15 cellular contexts compared by ENCODE assay signal in genomic region chr22:49192180-49192856, GRCh38.
DNase-seq lines count a peak whose midpoint lies in the region; ATAC-seq and TF ChIP-seq lines count a peak whose summit lies in the region.
"Had no signal": no experiment of that assay in that cellular context is flagged by ENCODE, and none has a peak within 500 bp of the region (broad histone marks: within the 10 kb centered on the region; RNA-seq: fewer than 3 reads in every experiment).

No MANE protein-coding gene starts in this region.

- TF ChIP-seq CTCF in body of pancreas (IDR thresholded peaks at IDR 0.05) (no peak), right lobe of liver (IDR thresholded peaks at IDR 0.05) (no peak)

- no peak for TF ChIP-seq POLR2A in body of pancreas (IDR thresholded peaks at IDR 0.05)
- no peak for TF ChIP-seq POLR2A in right lobe of liver (IDR thresholded peaks at IDR 0.05)

- H3K36me3 ChIP-seq in CD4-positive, CD25-positive, alpha-beta regulatory T cell (ENCODE audit: control insufficient read depth, insufficient read depth, low read length), result no peaks in the 10 kb centered on the region
- no peaks in the 10 kb centered on the region for H3K36me3 ChIP-seq in body of pancreas (replicated peaks in 1 of 2; ENCODE audit: insufficient read depth in 1 of 2, low read depth in 2 of 2)
- H3K36me3 ChIP-seq in right lobe of liver, result no peaks in the 10 kb centered on the region

- intact Hi-C loops in body of pancreas (cut with DNase I) (no loop called here), right lobe of liver (cut with DNase I) (no loop called here)

- no peak overlapping the region for H3K27ac ChIP-seq in CD4-positive, CD25-positive, alpha-beta regulatory T cell (ENCODE audit: insufficient read depth, low read length, poor library complexity, severe bottlenecking)
- H3K27ac ChIP-seq in body of pancreas, result no peak overlapping the region
- H3K27ac ChIP-seq in right lobe of liver, result no peak overlapping the region
- H3K27ac ChIP-seq: KMS-11, PC-9 had no signal

- H3K9me3 ChIP-seq in CD4-positive, CD25-positive, alpha-beta regulatory T cell (ENCODE audit: control insufficient read depth in 2 of 2, low read length in 2 of 2), result no peaks in the 10 kb centered on the region
- H3K9me3 ChIP-seq in body of pancreas, result no peaks in the 10 kb centered on the region
- no peaks in the 10 kb centered on the region for H3K9me3 ChIP-seq in right lobe of liver

- H3K27me3 Mint-ChIP-seq in CD4-positive, CD25-positive, alpha-beta regulatory T cell, result no peaks in the 10 kb centered on the region
- H3K27me3 Mint-ChIP-seq: B cell had no signal

- H3K27me3 ChIP-seq in CD4-positive, CD25-positive, alpha-beta regulatory T cell (ENCODE audit: control insufficient read depth, insufficient read depth, low read length), result no peaks in the 10 kb centered on the region
- no peaks in the 10 kb centered on the region for H3K27me3 ChIP-seq in body of pancreas
- H3K27me3 ChIP-seq in right lobe of liver, result no peaks in the 10 kb centered on the region

- no peak for DNase-seq in CD4-positive, CD25-positive, alpha-beta regulatory T cell
- DNase-seq in NCI-H2171 (lab: John Stamatoyannopoulos, UW), result peak; percentile 88
- DNase-seq in body of pancreas, result peak; percentile 13 to 65 (median 34)
- DNase-seq in right lobe of liver, result peak in 1 of 3 donors; percentile 47
- DNase-seq in GM19238 (ENCODE audit: insufficient read length, low spot score), result no peak
- DNase-seq: Calu3; CD4-positive, alpha-beta T cell; DMS53; NCI-H1436 treated with DMSO at 0.1 percent for 48 hours; NCI-H2081 treated with DMSO at 0.1 percent for 48 hours; PC-9 had no signal

- 35 to 43% methylated on average over 8 to 25 of the region's 25 CpGs for WGBS in body of pancreas, 2 donors
- WGBS in right lobe of liver (ENCODE audit: insufficient coverage, low coverage, low lambda C conversion rate, missing lambda C conversion rate), result 62% methylated on average over 10 of the region's 25 CpGs

- no peaks in the 10 kb centered on the region for H3K36me3 Mint-ChIP-seq in CD4-positive, CD25-positive, alpha-beta regulatory T cell

- H3K9me3 Mint-ChIP-seq in CD4-positive, CD25-positive, alpha-beta regulatory T cell, result peaks cover 0 to 2% (median 0%) of the 10 kb centered on the region in 7 donors
- H3K9me3 Mint-ChIP-seq: CD4-positive, alpha-beta T cell had no signal

- H3K4me1 ChIP-seq in CD4-positive, CD25-positive, alpha-beta regulatory T cell (ENCODE audit: control insufficient read depth, insufficient read depth, low read length, poor library complexity, severe bottlenecking), result no peaks in the 10 kb centered on the region
- H3K4me1 ChIP-seq in body of pancreas (peaks cover 11% of the 10 kb centered on the region), right lobe of liver (peaks cover 0 to 9% (median 3%) of the 10 kb centered on the region in 4 donors)

- H3K27ac Mint-ChIP-seq in CD4-positive, CD25-positive, alpha-beta regulatory T cell, result peak overlapping the region in 2 of 3 donors; percentile 25 to 32
- H3K27ac Mint-ChIP-seq: B cell; CD4-positive, alpha-beta T cell had no signal

- H3K4me3 Mint-ChIP-seq in CD4-positive, CD25-positive, alpha-beta regulatory T cell, result no peak overlapping the region
- H3K4me3 Mint-ChIP-seq: B cell; CD4-positive, alpha-beta T cell had no signal

- no peak for ATAC-seq in CD4-positive, CD25-positive, alpha-beta regulatory T cell (ENCODE audit: low read depth in 2 of 2)
- ATAC-seq in body of pancreas (peak; percentile 33), right lobe of liver (peak; percentile 34 to 50 (median 42)), HG03175 (IDR thresholded peaks at IDR 0.05; ENCODE audit: unreplicated experiment) (no peak), HG03469 (IDR thresholded peaks at IDR 0.05; ENCODE audit: unreplicated experiment) (no peak)

- no peaks in the 10 kb centered on the region for H3K4me1 Mint-ChIP-seq in CD4-positive, CD25-positive, alpha-beta regulatory T cell
- H3K4me1 Mint-ChIP-seq: B cell had no signal

- no peak overlapping the region for H3K4me3 ChIP-seq in CD4-positive, CD25-positive, alpha-beta regulatory T cell (ENCODE audit: low read depth, low read length)
- H3K4me3 ChIP-seq in body of pancreas, result no peak overlapping the region
- H3K4me3 ChIP-seq in right lobe of liver, result no peak overlapping the region
- H3K4me3 ChIP-seq: PC-9 had no signal

Comparison
In these comparisons a context has a peak if more than half of its experiments do, and no peak if none do; other contexts are left out.
1. ATAC-seq: peak in body of pancreas (single experiment) and right lobe of liver (4 of 4); none in CD4-positive, CD25-positive, alpha-beta regulatory T cell (0 of 2), HG03175 (single experiment) and HG03469 (single experiment).
2. DNase-seq: peak in NCI-H2171 (single experiment) and body of pancreas (4 of 4); none in CD4-positive, CD25-positive, alpha-beta regulatory T cell (0 of 3) and GM19238 (single experiment).